ENCODE assay signal across 24 cellular contexts in genomic region chr11:13664351-13664750, GRCh38.
"Had no signal": no experiment of that assay in that cellular context is flagged by ENCODE, and none has a peak within 500 bp of the region (broad histone marks: within the 10 kb centered on the region; RNA-seq: fewer than 3 reads in every experiment).

No MANE protein-coding gene starts in this region.

- H3K27me3 ChIP-seq: ascending aorta, body of pancreas, cardiac muscle cell had no signal

- ATAC-seq: activated CD8-positive, alpha-beta memory T cell treated with anti-CD3 and anti-CD28 coated beads, Interleukin-2, amount 10 ng/mL, durations not matched to agents 7 days and 5 days; activated naive CD4-positive, alpha-beta T cell treated with anti-CD3 and anti-CD28 coated beads, Interleukin-2, amount 50 U/mL, for 72 hours; activated naive CD8-positive, alpha-beta T cell treated with anti-CD3 and anti-CD28 coated beads, Interleukin-2, amount 50 U/mL, for 24 hours; activated T-cell treated with anti-CD3 and anti-CD28 coated beads, Interleukin-2, amount 50 U/mL, for 4 hours; body of pancreas; K562 had no signal

- H3K27ac ChIP-seq: ascending aorta, body of pancreas, cardiac muscle cell, PC-9 had no signal

- H3K4me3 ChIP-seq: ascending aorta, body of pancreas, cardiac muscle cell, K562, PC-9 had no signal

- H3K4me1 ChIP-seq: ascending aorta had no signal

- H3K9me3 ChIP-seq: body of pancreas had no signal

- H2AFZ ChIP-seq: PC-9 had no signal

- H3K4me2 ChIP-seq: PC-9 had no signal

- H3K36me3 ChIP-seq: ascending aorta, cardiac muscle cell had no signal

- DNase-seq: activated B cell treated with CpG ODN at 0.5 μM for 24 hours; activated CD4-positive, alpha-beta T cell treated with anti-CD3 and anti-CD28 coated beads for 1 hour; activated CD4-positive, alpha-beta T cell treated with anti-CD3 and anti-CD28 coated beads, Interleukin-2, amount 10 ng/mL, durations not matched to agents 24 days and 14 days; activated CD4-positive, alpha-beta T cell treated with anti-CD3 and anti-CD28 coated beads, Interleukin-2, amount 50 U/mL, for 48 hours; activated CD8-positive, alpha-beta memory T cell treated with anti-CD3 and anti-CD28 coated beads, Interleukin-2, amount 10 ng/mL, durations not matched to agents 7 days and 5 days; activated effector memory CD4-positive, alpha-beta T cell treated with anti-CD3 and anti-CD28 coated beads, Interleukin-2, amount 50 U/mL, for 16 hours; activated naive CD4-positive, alpha-beta T cell treated with Interleukin-2 at 50 U/mL for 16 hours; activated naive CD8-positive, alpha-beta T cell treated with anti-CD3 and anti-CD28 coated beads, Interleukin-2, amount 50 U/mL, for 24 hours; activated T-cell treated with anti-CD3 and anti-CD28 coated beads, Interleukin-2, amount 50 U/mL, for 4 hours; amniotic stem cell; body of pancreas; Karpas-422; NCI-H1105 treated with DMSO at 0.1 percent for 48 hours; NCI-H1436 treated with DMSO at 0.1 percent for 48 hours; NCI-H187; NCI-H2081; NCI-H524; Right ventricle myocardium superior; T-helper 9 cell had no signal
